In genomic region chr17:11366451-11366850, GRCh38 we compare ENCODE assay signal across 29 cellular contexts.
"Had no signal": no experiment of that assay in that cellular context is flagged by ENCODE, and none has a peak within 500 bp of the region (broad histone marks: within the 10 kb centered on the region; RNA-seq: fewer than 3 reads in every experiment).

No MANE protein-coding gene starts in this region.

- H3K36me3 Mint-ChIP-seq: activated naive CD8-positive, alpha-beta T cell had no signal

- H3K27ac Mint-ChIP-seq: activated B cell treated with CpG ODN at 0.5 μM for 24 hours; activated CD8-positive, alpha-beta T cell treated with anti-CD3 and anti-CD28 coated beads for 36 hours; activated naive CD8-positive, alpha-beta T cell; activated T-helper 17 cell treated with anti-CD3 and anti-CD28 coated beads, Interleukin-2, amount 50 U/mL, for 72 hours; dendritic cell treated with granulocyte-macrophage colony-stimulating factor and Interleukin-4, amounts not matched to agents 40 ng/mL and 50 ng/mL, for 4 days; endodermal cell; T-helper 17 cell; T-helper 2 cell treated with Interferon-gamma antibody and Interleukin-4, amounts not matched to agents 5 μg/mL and 100 μg/mL, for 36 hours had no signal

- H3K4me1 Mint-ChIP-seq: activated B cell treated with CpG ODN at 0.5 μM for 24 hours; activated T-helper 17 cell treated with anti-CD3 and anti-CD28 coated beads, Interleukin-2, amount 50 U/mL, for 72 hours; central memory CD8-positive, alpha-beta T cell; T-helper 17 cell had no signal

- H3K4me3 Mint-ChIP-seq: activated B cell treated with CpG ODN at 0.5 μM for 24 hours; activated CD8-positive, alpha-beta T cell treated with anti-CD3 and anti-CD28 coated beads for 36 hours; activated naive CD8-positive, alpha-beta T cell; activated T-cell treated with anti-CD3 and anti-CD28 coated beads, Interleukin-2, amount 50 U/mL, for 4 hours; activated T-helper 17 cell treated with anti-CD3 and anti-CD28 coated beads, Interleukin-2, amount 50 U/mL, for 72 hours; central memory CD8-positive, alpha-beta T cell; dendritic cell treated with granulocyte-macrophage colony-stimulating factor and Interleukin-4, amounts not matched to agents 40 ng/mL and 50 ng/mL, for 4 days; endodermal cell; T-helper 17 cell; T-helper 2 cell treated with Interferon-gamma antibody and Interleukin-4, amounts not matched to agents 5 μg/mL and 100 μg/mL, for 36 hours had no signal

- ATAC-seq: activated CD4-positive, CD25-positive, alpha-beta regulatory T cell treated with anti-CD3 and anti-CD28 coated beads, Interleukin-2, amount 50 U/mL, for 24 hours; activated CD8-positive, alpha-beta T cell treated with anti-CD3 and anti-CD28 coated beads for 36 hours; activated T-cell treated with anti-CD3 and anti-CD28 coated beads, Interleukin-2, amount 50 U/mL, for 4 hours; activated T-helper 17 cell treated with anti-CD3 and anti-CD28 coated beads, Interleukin-2, amount 50 U/mL, for 72 hours; esophagus mucosa; foreskin keratinocyte; gastrocnemius medialis; heart left ventricle; T-helper 17 cell had no signal

- H3K27me3 Mint-ChIP-seq: activated B cell treated with CpG ODN at 0.5 μM for 24 hours; activated CD8-positive, alpha-beta T cell treated with anti-CD3 and anti-CD28 coated beads for 36 hours; activated naive CD8-positive, alpha-beta T cell; activated T-helper 17 cell treated with anti-CD3 and anti-CD28 coated beads, Interleukin-2, amount 50 U/mL, for 72 hours; central memory CD8-positive, alpha-beta T cell; dendritic cell treated with granulocyte-macrophage colony-stimulating factor and Interleukin-4, amounts not matched to agents 40 ng/mL and 50 ng/mL, for 4 days; T-helper 17 cell had no signal

- H3K9me3 Mint-ChIP-seq: activated CD8-positive, alpha-beta T cell treated with anti-CD3 and anti-CD28 coated beads for 36 hours; activated T-cell treated with anti-CD3 and anti-CD28 coated beads, Interleukin-2, amount 50 U/mL, for 4 hours; dendritic cell treated with granulocyte-macrophage colony-stimulating factor and Interleukin-4, amounts not matched to agents 40 ng/mL and 50 ng/mL, for 4 days had no signal

- DNase-seq: activated B cell treated with CpG ODN at 0.5 μM for 24 hours; activated CD4-positive, alpha-beta T cell treated with anti-CD3 and anti-CD28 coated beads for 48 hours; activated CD4-positive, alpha-beta T cell treated with anti-CD3 and anti-CD28 coated beads, Interleukin-2, amount 50 U/mL, for 1 hour; activated CD4-positive, alpha-beta T cell treated with anti-CD3 and anti-CD28 coated beads, Interleukin-2, amount 50 U/mL, for 48 hours; activated CD8-positive, alpha-beta memory T cell treated with anti-CD3 and anti-CD28 coated beads for 24 hours; activated CD8-positive, alpha-beta T cell treated with anti-CD3 and anti-CD28 coated beads for 36 hours; activated effector memory CD4-positive, alpha-beta T cell treated with Interleukin-2 at 50 U/mL for 16 hours; activated gamma-delta T cell treated with Interleukin-2 at 50 U/mL for 16 hours; activated naive CD4-positive, alpha-beta T cell treated with anti-CD3 and anti-CD28 coated beads, Interleukin-2, amount 50 U/mL, for 16 hours; activated naive CD4-positive, alpha-beta T cell treated with Interleukin-2 at 50 U/mL for 16 hours; activated T-cell treated with anti-CD3 and anti-CD28 coated beads, Interleukin-2, amount 50 U/mL, for 4 hours; amniotic stem cell; brain microvascular endothelial cell; effector memory CD4-positive, alpha-beta T cell; endodermal cell; foreskin keratinocyte; gastrocnemius medialis; glutamatergic neuron; heart left ventricle; T-helper 17 cell; T1000; WERI-Rb-1 had no signal
